15 cellular contexts compared by ENCODE assay signal in genomic region chr10:65090991-65091390, GRCh38.
DNase-seq lines count a peak whose midpoint lies in the region; ATAC-seq and TF ChIP-seq lines count a peak whose summit lies in the region.
"Had no signal": no experiment of that assay in that cellular context is flagged by ENCODE, and none has a peak within 500 bp of the region (broad histone marks: within the 10 kb centered on the region; RNA-seq: fewer than 3 reads in every experiment).

No MANE protein-coding gene starts in this region.

- ATAC-seq in HG03520 (IDR thresholded peaks at IDR 0.05; ENCODE audit: unreplicated experiment) (no peak), HG03442 (IDR thresholded peaks at IDR 0.05; ENCODE audit: unreplicated experiment) (no peak)
- ATAC-seq: A549; CD8-positive, alpha-beta T cell had no signal

- TF ChIP-seq CTCF in LNCaP clone FGC (IDR thresholded peaks at IDR 0.05; ENCODE audit: control insufficient read depth, extremely low read depth, insufficient read depth) (no peak), VCaP (conservative IDR thresholded peaks at IDR 0.05) (no peak)

- H3K27ac ChIP-seq in VCaP = peak overlapping the region; percentile 27; the same call in 1 of the 2 replicates
- H3K27ac ChIP-seq: A549; BLaER1 treated with 17β-estradiol and CSF1 and Interleukin-3, amounts not matched to agents 10 nM and 100 nM; C4-2B had no signal

- no peak overlapping the region for H3K4me3 ChIP-seq in LNCaP clone FGC (ENCODE audit: low read depth, low read length)
- H3K4me3 ChIP-seq: A549; BLaER1 treated with 17β-estradiol and CSF1 and Interleukin-3, amounts not matched to agents 10 nM and 100 nM had no signal

- peak; percentile 81 for DNase-seq in LNCaP clone FGC (ENCODE audit: low read depth)
- no peak for DNase-seq in NCI-H1105 treated with DMSO at 0.1 percent for 48 hours (lab: John Stamatoyannopoulos, UW)
- DNase-seq: AML-193; Caco-2; Calu3; CD4-positive, alpha-beta T cell; CD8-positive, alpha-beta T cell; DMS79 treated with DMSO at 0.1 percent for 48 hours; GF-D8 had no signal
